Comparison of ENCODE assay signal across 2 cellular contexts in the genomic region with DNA sequence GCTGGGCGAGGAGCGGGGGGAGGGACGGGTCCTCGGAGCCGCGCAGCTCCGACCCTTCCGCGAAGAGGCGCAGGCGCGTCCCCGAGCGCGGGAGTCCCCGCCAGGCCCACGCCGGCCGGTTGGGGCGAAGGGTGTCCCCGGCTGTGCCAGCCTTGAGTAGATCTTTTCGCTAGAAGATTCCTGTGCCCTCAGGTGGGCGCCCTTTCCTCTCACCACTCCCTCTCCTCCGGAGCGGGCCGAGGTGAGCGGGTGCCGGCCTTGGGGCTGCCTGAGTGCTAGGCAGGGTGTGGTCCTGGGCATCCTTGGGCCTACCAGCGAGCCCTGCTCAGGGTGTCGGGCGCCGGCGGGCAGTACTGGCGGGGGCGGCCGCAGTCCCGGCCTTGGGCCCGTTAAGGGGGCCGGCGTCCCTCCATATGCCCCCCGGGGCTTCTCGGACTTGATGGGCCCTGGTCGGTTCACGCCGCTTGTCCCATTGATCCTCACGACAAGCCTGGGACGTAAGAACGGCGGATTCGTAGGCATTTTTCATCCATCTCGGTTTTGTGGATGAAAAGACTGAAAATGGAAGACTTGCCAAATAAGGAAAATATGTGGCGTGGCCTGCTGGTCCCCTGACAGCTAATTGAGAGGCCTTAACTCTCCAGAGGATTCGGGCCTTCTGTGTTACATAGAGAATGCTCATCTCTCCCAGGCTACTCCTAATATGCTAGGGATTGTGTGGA.
A peak's percentile ranks its signal among the peaks of the same experiment; 100 is the strongest.
TF ChIP-seq lines count a peak whose summit lies in the region.

No MANE protein-coding gene starts in this region.

TF ChIP-seq in A549, 52 proteins besides CTCF, POLR2A, EP300 and RAD21 (continued from another document):
- TF ChIP-seq, protein P1, sequence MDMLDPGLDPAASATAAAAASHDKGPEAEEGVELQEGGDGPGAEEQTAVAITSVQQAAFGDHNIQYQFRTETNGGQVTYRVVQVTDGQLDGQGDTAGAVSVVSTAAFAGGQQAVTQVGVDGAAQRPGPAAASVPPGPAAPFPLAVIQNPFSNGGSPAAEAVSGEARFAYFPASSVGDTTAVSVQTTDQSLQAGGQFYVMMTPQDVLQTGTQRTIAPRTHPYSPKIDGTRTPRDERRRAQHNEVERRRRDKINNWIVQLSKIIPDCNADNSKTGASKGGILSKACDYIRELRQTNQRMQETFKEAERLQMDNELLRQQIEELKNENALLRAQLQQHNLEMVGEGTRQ (IDR thresholded peaks at IDR 0.05) = no peak
- TF ChIP-seq, protein P2, sequence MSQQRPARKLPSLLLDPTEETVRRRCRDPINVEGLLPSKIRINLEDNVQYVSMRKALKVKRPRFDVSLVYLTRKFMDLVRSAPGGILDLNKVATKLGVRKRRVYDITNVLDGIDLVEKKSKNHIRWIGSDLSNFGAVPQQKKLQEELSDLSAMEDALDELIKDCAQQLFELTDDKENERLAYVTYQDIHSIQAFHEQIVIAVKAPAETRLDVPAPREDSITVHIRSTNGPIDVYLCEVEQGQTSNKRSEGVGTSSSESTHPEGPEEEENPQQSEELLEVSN (IDR thresholded peaks at IDR 0.05; ENCODE audit: borderline replicate concordance, low read depth) = peak; percentile 93
- TF ChIP-seq CEBPB (IDR thresholded peaks at IDR 0.05) (no peak), BHLHE40 (IDR thresholded peaks at IDR 0.05; ENCODE audit: low read depth, low read length) (no peak), TFCP2L1 (CRISPR knock-in tag; IDR thresholded peaks at IDR 0.05) (no peak), JUN (IDR thresholded peaks at IDR 0.05) (0 out of 5 replicates have a peak, but pooled peaks of 1 of the 2 experiments have one; percentile 15), ZNF302 (CRISPR knock-in tag; IDR thresholded peaks at IDR 0.05) (no peak), HDAC2 (IDR thresholded peaks at IDR 0.05) (no peak), NR3C1 (IDR thresholded peaks at IDR 0.05) (no peak), NPAS2 (CRISPR knock-in tag; IDR thresholded peaks at IDR 0.05; ENCODE audit: borderline replicate concordance) (no peak), CBX2 (IDR thresholded peaks at IDR 0.05; ENCODE audit: borderline replicate concordance, low read depth) (no peak), PHF8 (IDR thresholded peaks at IDR 0.05; ENCODE audit: borderline replicate concordance, low read depth) (no peak; the same call in 1 of the 2 replicates), HOXB5 (CRISPR knock-in tag; IDR thresholded peaks at IDR 0.05) (no peak), MAFK (IDR thresholded peaks at IDR 0.05; ENCODE audit: partially characterized antibody) (no peak), HOXB13 (CRISPR knock-in tag; IDR thresholded peaks at IDR 0.05; ENCODE audit: low read depth) (no peak)
- TF ChIP-seq, protein P3, sequence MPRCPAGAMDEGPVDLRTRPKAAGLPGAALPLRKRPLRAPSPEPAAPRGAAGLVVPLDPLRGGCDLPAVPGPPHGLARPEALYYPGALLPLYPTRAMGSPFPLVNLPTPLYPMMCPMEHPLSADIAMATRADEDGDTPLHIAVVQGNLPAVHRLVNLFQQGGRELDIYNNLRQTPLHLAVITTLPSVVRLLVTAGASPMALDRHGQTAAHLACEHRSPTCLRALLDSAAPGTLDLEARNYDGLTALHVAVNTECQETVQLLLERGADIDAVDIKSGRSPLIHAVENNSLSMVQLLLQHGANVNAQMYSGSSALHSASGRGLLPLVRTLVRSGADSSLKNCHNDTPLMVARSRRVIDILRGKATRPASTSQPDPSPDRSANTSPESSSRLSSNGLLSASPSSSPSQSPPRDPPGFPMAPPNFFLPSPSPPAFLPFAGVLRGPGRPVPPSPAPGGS (IDR thresholded peaks at IDR 0.05) = no peak
- TF ChIP-seq, protein P4, sequence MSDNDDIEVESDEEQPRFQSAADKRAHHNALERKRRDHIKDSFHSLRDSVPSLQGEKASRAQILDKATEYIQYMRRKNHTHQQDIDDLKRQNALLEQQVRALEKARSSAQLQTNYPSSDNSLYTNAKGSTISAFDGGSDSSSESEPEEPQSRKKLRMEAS (IDR thresholded peaks at IDR 0.05) = peak; percentile 68

TF ChIP-seq in HepG2, 621 proteins besides CTCF, POLR2A, EP300 and RAD21 (continued from another document and continues in another):
- TF ChIP-seq ZBTB42 (CRISPR knock-in tag; IDR thresholded peaks at IDR 0.05) = no peak
- no peak for TF ChIP-seq POGZ (CRISPR knock-in tag; IDR thresholded peaks at IDR 0.05)
- TF ChIP-seq SRF (IDR thresholded peaks at IDR 0.05; ENCODE audit: low read depth, low read length) = peak; percentile 94
- TF ChIP-seq, protein P5, sequence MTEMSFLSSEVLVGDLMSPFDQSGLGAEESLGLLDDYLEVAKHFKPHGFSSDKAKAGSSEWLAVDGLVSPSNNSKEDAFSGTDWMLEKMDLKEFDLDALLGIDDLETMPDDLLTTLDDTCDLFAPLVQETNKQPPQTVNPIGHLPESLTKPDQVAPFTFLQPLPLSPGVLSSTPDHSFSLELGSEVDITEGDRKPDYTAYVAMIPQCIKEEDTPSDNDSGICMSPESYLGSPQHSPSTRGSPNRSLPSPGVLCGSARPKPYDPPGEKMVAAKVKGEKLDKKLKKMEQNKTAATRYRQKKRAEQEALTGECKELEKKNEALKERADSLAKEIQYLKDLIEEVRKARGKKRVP (CRISPR knock-in tag; IDR thresholded peaks at IDR 0.05) = no peak
- TF ChIP-seq TARDBP (CRISPR knock-in tag; IDR thresholded peaks at IDR 0.05) = no peak
- TF ChIP-seq LCORL (IDR thresholded peaks at IDR 0.05) = no peak
- peak; percentile 40; the same call in 1 of the 2 replicates for TF ChIP-seq LCORL (CRISPR knock-in tag; IDR thresholded peaks at IDR 0.05)
- TF ChIP-seq, protein P6, sequence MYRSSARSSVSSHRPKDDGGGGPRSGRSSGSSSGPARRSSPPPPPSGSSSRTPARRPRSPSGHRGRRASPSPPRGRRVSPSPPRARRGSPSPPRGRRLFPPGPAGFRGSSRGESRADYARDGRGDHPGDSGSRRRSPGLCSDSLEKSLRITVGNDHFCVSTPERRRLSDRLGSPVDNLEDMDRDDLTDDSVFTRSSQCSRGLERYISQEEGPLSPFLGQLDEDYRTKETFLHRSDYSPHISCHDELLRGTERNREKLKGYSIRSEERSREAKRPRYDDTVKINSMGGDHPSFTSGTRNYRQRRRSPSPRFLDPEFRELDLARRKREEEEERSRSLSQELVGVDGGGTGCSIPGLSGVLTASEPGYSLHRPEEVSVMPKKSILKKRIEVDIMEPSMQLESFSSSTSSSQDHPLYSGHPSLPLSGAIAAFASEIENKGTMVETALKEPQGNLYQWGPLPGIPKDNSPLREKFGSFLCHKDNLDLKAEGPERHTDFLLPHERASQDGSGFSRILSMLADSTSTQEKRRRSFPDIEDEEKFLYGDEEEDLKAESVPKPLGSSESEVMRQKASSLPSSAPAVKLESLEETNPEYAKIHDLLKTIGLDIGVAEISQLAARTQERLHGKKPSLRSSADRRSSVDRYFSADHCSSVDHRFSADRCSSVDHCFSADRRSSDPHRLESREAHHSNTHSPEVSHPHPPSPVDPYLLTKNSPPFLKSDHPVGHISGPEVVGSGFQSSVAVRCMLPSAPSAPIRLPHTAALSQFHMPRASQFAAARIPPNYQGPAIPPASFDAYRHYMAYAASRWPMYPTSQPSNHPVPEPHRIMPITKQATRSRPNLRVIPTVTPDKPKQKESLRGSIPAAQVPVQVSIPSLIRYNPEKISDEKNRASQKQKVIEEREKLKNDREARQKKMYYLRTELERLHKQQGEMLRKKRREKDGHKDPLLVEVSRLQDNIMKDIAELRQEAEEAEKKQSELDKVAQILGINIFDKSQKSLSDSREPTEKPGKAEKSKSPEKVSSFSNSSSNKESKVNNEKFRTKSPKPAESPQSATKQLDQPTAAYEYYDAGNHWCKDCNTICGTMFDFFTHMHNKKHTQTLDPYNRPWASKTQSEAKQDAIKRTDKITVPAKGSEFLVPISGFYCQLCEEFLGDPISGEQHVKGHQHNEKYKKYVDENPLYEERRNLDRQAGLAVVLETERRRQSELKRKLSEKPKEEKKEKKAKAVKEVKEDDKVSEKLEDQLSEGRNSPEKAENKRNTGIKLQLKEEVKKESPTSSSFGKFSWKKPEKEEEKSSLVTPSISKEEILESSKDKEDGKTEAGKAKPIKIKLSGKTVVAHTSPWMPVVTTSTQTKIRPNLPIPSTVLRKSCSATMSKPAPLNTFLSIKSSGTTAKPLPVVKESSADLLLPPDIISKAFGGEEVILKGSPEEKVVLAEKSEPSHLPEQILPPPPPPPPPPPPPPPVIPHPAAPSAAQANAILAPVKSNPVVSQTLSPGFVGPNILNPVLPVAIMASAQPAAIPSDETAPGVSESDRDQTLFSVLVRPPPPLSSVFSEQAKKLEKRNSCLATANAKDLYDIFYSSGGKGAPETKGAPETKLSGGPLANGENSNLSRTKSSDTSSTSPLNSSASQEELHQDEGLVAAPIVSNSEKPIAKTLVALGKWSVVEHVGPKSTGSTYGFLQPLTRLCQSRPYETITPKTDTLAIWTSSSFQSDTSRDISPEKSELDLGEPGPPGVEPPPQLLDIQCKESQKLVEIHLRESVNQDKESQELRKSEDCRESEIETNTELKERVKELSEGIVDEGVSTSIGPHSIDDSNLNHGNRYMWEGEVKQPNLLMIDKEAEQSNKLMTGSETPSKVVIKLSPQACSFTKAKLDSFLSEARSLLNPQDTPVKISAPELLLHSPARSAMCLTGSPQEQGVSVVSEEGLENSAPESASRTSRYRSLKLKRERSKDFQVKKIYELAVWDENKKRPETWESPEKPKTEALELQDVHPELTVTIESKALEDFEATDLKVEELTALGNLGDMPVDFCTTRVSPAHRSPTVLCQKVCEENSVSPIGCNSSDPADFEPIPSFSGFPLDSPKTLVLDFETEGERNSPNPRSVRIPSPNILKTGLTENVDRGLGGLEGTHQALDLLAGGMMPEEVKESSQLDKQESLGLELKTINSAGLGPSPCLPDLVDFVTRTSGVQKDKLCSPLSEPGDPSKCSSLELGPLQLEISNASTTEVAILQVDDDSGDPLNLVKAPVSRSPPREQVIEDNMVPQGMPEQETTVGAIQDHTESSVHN (CRISPR knock-in tag; IDR thresholded peaks at IDR 0.05) = no peak
- TF ChIP-seq MBNL3 (CRISPR knock-in tag; conservative IDR thresholded peaks at IDR 0.05) = no peak
- TF ChIP-seq ZNF776 (CRISPR knock-in tag; IDR thresholded peaks at IDR 0.05) = 0 out of 2 replicates have a peak, but pooled peaks have one; percentile 16
- 0 out of 2 replicates have a peak, but pooled peaks have one; percentile 73 for TF ChIP-seq ZNF839 (CRISPR knock-in tag; IDR thresholded peaks at IDR 0.05; ENCODE audit: borderline replicate concordance)
- no peak for TF ChIP-seq NFIB (CRISPR knock-in tag; IDR thresholded peaks at IDR 0.05; ENCODE audit: borderline replicate concordance)
- TF ChIP-seq REXO4 (CRISPR knock-in tag; IDR thresholded peaks at IDR 0.05; ENCODE audit: borderline replicate concordance) = no peak
- TF ChIP-seq MAF1 (CRISPR knock-in tag; IDR thresholded peaks at IDR 0.05; ENCODE audit: borderline replicate concordance) = no peak
- no peak for TF ChIP-seq YY1 (IDR thresholded peaks at IDR 0.05; ENCODE audit: insufficient read depth, insufficient replicate concordance, low read depth, low read length)
- no peak for TF ChIP-seq ZFP36L1 (CRISPR knock-in tag; IDR thresholded peaks at IDR 0.05)
- no peak for TF ChIP-seq ZNF672 (CRISPR knock-in tag; IDR thresholded peaks at IDR 0.05)
- no peak for TF ChIP-seq ZNF10 (CRISPR knock-in tag; IDR thresholded peaks at IDR 0.05; ENCODE audit: borderline replicate concordance, low read depth)
- TF ChIP-seq, protein P7, sequence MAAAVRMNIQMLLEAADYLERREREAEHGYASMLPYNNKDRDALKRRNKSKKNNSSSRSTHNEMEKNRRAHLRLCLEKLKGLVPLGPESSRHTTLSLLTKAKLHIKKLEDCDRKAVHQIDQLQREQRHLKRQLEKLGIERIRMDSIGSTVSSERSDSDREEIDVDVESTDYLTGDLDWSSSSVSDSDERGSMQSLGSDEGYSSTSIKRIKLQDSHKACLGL (CRISPR knock-in tag; IDR thresholded peaks at IDR 0.05) = 0 out of 2 replicates have a peak, but pooled peaks have one; percentile 65
- TF ChIP-seq MEIS1 (CRISPR knock-in tag; IDR thresholded peaks at IDR 0.05; ENCODE audit: borderline replicate concordance) = no peak
- no peak for TF ChIP-seq ZBTB21 (CRISPR knock-in tag; IDR thresholded peaks at IDR 0.05)
- no peak for TF ChIP-seq SP2 (CRISPR knock-in tag; IDR thresholded peaks at IDR 0.05)
- TF ChIP-seq ZNF703 (CRISPR knock-in tag; IDR thresholded peaks at IDR 0.05; ENCODE audit: borderline replicate concordance) = no peak
- TF ChIP-seq, protein P8, sequence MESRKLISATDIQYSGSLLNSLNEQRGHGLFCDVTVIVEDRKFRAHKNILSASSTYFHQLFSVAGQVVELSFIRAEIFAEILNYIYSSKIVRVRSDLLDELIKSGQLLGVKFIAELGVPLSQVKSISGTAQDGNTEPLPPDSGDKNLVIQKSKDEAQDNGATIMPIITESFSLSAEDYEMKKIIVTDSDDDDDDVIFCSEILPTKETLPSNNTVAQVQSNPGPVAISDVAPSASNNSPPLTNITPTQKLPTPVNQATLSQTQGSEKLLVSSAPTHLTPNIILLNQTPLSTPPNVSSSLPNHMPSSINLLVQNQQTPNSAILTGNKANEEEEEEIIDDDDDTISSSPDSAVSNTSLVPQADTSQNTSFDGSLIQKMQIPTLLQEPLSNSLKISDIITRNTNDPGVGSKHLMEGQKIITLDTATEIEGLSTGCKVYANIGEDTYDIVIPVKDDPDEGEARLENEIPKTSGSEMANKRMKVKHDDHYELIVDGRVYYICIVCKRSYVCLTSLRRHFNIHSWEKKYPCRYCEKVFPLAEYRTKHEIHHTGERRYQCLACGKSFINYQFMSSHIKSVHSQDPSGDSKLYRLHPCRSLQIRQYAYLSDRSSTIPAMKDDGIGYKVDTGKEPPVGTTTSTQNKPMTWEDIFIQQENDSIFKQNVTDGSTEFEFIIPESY (CRISPR knock-in tag; IDR thresholded peaks at IDR 0.05) = no peak
- no peak for TF ChIP-seq ARNT (IDR thresholded peaks at IDR 0.05)
- TF ChIP-seq TCF12 (IDR thresholded peaks at IDR 0.05) = no peak
- TF ChIP-seq TCF12 (CRISPR knock-in tag; IDR thresholded peaks at IDR 0.05) = no peak
- no peak for TF ChIP-seq ZNF614 (CRISPR knock-in tag; IDR thresholded peaks at IDR 0.05; ENCODE audit: borderline replicate concordance)
- TF ChIP-seq ZNF788 (CRISPR knock-in tag; IDR thresholded peaks at IDR 0.05; ENCODE audit: borderline replicate concordance) = 0 out of 2 replicates have a peak, but pooled peaks have one; percentile 22
- no peak for TF ChIP-seq ETV5 (CRISPR knock-in tag; IDR thresholded peaks at IDR 0.05; ENCODE audit: borderline replicate concordance)
- no peak for TF ChIP-seq NFYB (CRISPR knock-in tag; IDR thresholded peaks at IDR 0.05)
- TF ChIP-seq, protein P9, sequence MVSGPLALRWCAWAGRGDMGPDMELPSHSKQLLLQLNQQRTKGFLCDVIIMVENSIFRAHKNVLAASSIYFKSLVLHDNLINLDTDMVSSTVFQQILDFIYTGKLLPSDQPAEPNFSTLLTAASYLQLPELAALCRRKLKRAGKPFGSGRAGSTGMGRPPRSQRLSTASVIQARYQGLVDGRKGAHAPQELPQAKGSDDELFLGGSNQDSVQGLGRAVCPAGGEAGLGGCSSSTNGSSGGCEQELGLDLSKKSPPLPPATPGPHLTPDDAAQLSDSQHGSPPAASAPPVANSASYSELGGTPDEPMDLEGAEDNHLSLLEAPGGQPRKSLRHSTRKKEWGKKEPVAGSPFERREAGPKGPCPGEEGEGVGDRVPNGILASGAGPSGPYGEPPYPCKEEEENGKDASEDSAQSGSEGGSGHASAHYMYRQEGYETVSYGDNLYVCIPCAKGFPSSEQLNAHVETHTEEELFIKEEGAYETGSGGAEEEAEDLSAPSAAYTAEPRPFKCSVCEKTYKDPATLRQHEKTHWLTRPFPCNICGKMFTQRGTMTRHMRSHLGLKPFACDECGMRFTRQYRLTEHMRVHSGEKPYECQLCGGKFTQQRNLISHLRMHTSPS (CRISPR knock-in tag; IDR thresholded peaks at IDR 0.05; ENCODE audit: low read depth) = 0 out of 2 replicates have a peak, but pooled peaks have one; percentile 29
- TF ChIP-seq CHCHD3 (CRISPR knock-in tag; IDR thresholded peaks at IDR 0.05) = 0 out of 2 replicates have a peak, but pooled peaks have one; percentile 61
- no peak for TF ChIP-seq ZNF83 (CRISPR knock-in tag; IDR thresholded peaks at IDR 0.05; ENCODE audit: borderline replicate concordance)
